Comparison of ENCODE assay signal across 1 cellular context in the genomic region with DNA sequence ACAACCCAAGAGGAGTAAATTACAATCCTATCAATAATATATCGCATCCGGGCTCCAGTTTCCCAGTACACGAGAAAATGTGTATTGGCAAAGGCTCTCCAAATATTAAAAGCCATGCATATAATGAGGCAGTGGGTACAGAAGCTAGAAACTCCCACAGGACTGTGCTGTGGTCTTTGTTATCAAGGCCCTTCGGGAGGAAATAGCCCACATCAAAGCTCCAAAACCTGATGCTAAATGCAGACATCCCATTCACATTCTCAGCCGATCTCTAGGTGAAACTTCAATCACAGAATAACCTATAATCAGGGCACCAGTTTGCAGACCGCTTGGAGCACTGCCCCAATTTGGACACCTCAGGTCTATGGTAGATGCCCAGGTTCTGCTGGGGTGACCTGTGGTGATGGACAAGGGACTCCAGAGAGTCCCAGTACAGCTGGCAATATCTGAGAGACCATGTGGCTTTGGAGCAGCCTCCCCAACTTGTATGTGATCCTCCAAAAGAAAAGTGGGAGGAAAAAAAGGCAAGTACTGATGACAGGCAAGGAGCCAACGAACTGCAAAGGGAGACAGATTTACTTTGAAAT.
TF ChIP-seq lines count a peak whose summit lies in the region.

No MANE protein-coding gene starts in this region.

TF ChIP-seq in H1, 55 proteins besides CTCF, POLR2A, EP300 and RAD21:
- TF ChIP-seq ATF3 (IDR thresholded peaks at IDR 0.05; ENCODE audit: insufficient read depth, low read depth, low read length) (no peak), RXRA (IDR thresholded peaks at IDR 0.05; ENCODE audit: insufficient read depth, low read depth, low read length) (no peak), EZH2 (IDR thresholded peaks at IDR 0.05; ENCODE audit: low read depth, low read length, severe bottlenecking) (no peak), KDM1A (IDR thresholded peaks at IDR 0.05; ENCODE audit: borderline replicate concordance, low read length) (no peak), HDAC6 (IDR thresholded peaks at IDR 0.05; ENCODE audit: low read depth, low read length) (no peak), CTBP2 (IDR thresholded peaks at IDR 0.05; ENCODE audit: borderline replicate concordance, insufficient read depth, insufficient read length, low read length) (no peak), JUND (IDR thresholded peaks at IDR 0.05; ENCODE audit: low read length) (no peak), TCF12 (IDR thresholded peaks at IDR 0.05; ENCODE audit: low read depth, low read length) (no peak), MAFK (IDR thresholded peaks at IDR 0.05; ENCODE audit: low read depth, low read length) (no peak), SP1 (IDR thresholded peaks at IDR 0.05; ENCODE audit: low read depth, low read length) (no peak), BRCA1 (IDR thresholded peaks at IDR 0.05; ENCODE audit: low read depth, low read length) (no peak), ZNF274 (IDR thresholded peaks at IDR 0.05; ENCODE audit: borderline replicate concordance, extremely low read depth, low read length) (no peak), CHD1 (IDR thresholded peaks at IDR 0.05; ENCODE audit: low read depth, low read length) (no peak), SRF (IDR thresholded peaks at IDR 0.05; ENCODE audit: low read depth, low read length) (no peak), JUN (IDR thresholded peaks at IDR 0.05; ENCODE audit: low read depth, low read length) (no peak), SIN3A (conservative IDR thresholded peaks at IDR 0.05 in 1 of 2, IDR thresholded peaks at IDR 0.05 in 1 of 2; ENCODE audit: low read depth in 1 of 2, low read length in 2 of 2) (no peak), SP4 (IDR thresholded peaks at IDR 0.05; ENCODE audit: low read length) (no peak)
- TF ChIP-seq, protein P1, sequence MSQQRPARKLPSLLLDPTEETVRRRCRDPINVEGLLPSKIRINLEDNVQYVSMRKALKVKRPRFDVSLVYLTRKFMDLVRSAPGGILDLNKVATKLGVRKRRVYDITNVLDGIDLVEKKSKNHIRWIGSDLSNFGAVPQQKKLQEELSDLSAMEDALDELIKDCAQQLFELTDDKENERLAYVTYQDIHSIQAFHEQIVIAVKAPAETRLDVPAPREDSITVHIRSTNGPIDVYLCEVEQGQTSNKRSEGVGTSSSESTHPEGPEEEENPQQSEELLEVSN (IDR thresholded peaks at IDR 0.05) = no peak
- TF ChIP-seq, protein P2, sequence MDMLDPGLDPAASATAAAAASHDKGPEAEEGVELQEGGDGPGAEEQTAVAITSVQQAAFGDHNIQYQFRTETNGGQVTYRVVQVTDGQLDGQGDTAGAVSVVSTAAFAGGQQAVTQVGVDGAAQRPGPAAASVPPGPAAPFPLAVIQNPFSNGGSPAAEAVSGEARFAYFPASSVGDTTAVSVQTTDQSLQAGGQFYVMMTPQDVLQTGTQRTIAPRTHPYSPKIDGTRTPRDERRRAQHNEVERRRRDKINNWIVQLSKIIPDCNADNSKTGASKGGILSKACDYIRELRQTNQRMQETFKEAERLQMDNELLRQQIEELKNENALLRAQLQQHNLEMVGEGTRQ (IDR thresholded peaks at IDR 0.05; ENCODE audit: low read length) = no peak
